In the genomic region with DNA sequence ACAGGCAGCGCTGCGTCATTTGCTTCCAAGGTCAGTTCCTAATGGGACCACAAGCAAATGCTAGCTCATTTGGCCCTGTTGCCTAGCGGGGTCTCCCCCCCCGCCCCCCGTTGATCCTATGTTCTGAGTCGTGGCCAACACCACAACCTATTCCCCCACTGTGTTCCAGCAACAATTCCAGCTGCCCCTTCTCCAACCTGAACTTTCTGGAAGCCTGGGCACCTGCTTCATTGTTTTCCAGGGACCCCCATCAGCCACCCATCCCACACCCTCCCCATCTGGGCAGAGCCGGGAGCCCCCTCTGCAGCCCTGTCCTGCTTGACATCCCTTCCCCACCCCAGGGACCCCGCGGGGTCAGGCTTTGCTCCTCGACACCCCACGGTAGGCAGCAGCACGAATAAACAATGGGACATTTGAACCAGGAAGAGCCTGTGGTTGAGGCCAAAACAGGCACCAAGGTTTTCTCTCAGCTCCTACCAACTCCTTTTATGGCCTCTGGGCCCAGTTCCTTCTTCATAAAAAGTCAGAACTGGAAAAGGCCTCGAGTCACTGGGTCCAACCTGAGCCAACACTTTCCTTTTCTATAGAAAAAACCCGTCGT, we compare ENCODE assay signal across 9 cellular contexts. TPM values are rescaled to one million over a fixed set of nuclear protein-coding genes. Genes with fewer than 3 reads are reported as not detected.
DNase-seq lines count a peak whose midpoint lies in the region; ATAC-seq and TF ChIP-seq lines count a peak whose summit lies in the region.
"Had no signal": no experiment of that assay in that cellular context is flagged by ENCODE, and none has a peak within 500 bp of the region (broad histone marks: within the 10 kb centered on the region; RNA-seq: fewer than 3 reads in every experiment).

No MANE protein-coding gene starts in this region.

- H3K27me3 Mint-ChIP-seq in effector memory CD8-positive, alpha-beta T cell = peaks cover 0 to 5% of the 10 kb centered on the region in 2 donors
- H3K27me3 Mint-ChIP-seq in natural killer cell (ENCODE audit: low read depth in 2 of 2) = peaks cover 0 to 20% of the 10 kb centered on the region in 2 donors

- H3K9me3 Mint-ChIP-seq in effector memory CD8-positive, alpha-beta T cell = no peaks in the 10 kb centered on the region
- H3K9me3 Mint-ChIP-seq in natural killer cell = no peaks in the 10 kb centered on the region

- ATAC-seq in GM19455 (IDR thresholded peaks at IDR 0.05; ENCODE audit: unreplicated experiment) (peak; percentile 9), natural killer cell (no peak), HG03280 (IDR thresholded peaks at IDR 0.05; ENCODE audit: unreplicated experiment) (no peak), HG02884 (IDR thresholded peaks at IDR 0.05; ENCODE audit: unreplicated experiment) (no peak)
- ATAC-seq in effector memory CD8-positive, alpha-beta T cell (replicated peaks) = peak; percentile 0

- H3K27ac ChIP-seq in BLaER1 = peak overlapping the region; percentile 100

- H3K27ac Mint-ChIP-seq in effector memory CD8-positive, alpha-beta T cell = peak overlapping the region; percentile 76 to 90
- peak overlapping the region; percentile 22 to 80 for H3K27ac Mint-ChIP-seq in natural killer cell

- no peaks in the 10 kb centered on the region for H3K27me3 ChIP-seq in BLaER1

- H3K4me2 ChIP-seq in BLaER1 = peak overlapping the region; percentile 89

- intact Hi-C loops in natural killer cell (cut with micrococcal nuclease) = loop anchor here (2.0 to 5.0 kb wide), 2 partner anchors 49 to 62 kb away; no protein-coding TSS in a partner anchor

- H3K4me1 Mint-ChIP-seq in effector memory CD8-positive, alpha-beta T cell (ENCODE audit: low read depth in 2 of 2) = peaks cover 15 to 17% of the 10 kb centered on the region in 2 donors
- peaks cover 11 to 25% of the 10 kb centered on the region in 2 donors for H3K4me1 Mint-ChIP-seq in natural killer cell

- peak overlapping the region; percentile 79 to 84 for H3K4me3 Mint-ChIP-seq in effector memory CD8-positive, alpha-beta T cell
- peak overlapping the region; percentile 87 for H3K4me3 Mint-ChIP-seq in natural killer cell

- peaks cover 17% of the 10 kb centered on the region for H3K36me3 Mint-ChIP-seq in effector memory CD8-positive, alpha-beta T cell (ENCODE audit: insufficient read depth)
- H3K36me3 Mint-ChIP-seq in natural killer cell = no peaks in the 10 kb centered on the region

- TF ChIP-seq CTCF in natural killer cell (IDR thresholded peaks at IDR 0.05) = no peak

- no peaks in the 10 kb centered on the region for H3K9me3 ChIP-seq in BLaER1

- H3K4me1 ChIP-seq in BLaER1 = peaks cover 87% of the 10 kb centered on the region

- H4K20me1 ChIP-seq in BLaER1 = no peaks in the 10 kb centered on the region

- DNase-seq in RKO (ENCODE audit: low spot score) = peak; percentile 60
- DNase-seq in effector memory CD8-positive, alpha-beta T cell = no peak
- no peak for DNase-seq in natural killer cell
- DNase-seq in NCI-H146 (lab: John Stamatoyannopoulos, UW) = no peak

- peak overlapping the region; percentile 98 for H3K9ac ChIP-seq in BLaER1

- H3K36me3 ChIP-seq in BLaER1 = no peaks in the 10 kb centered on the region

- peak overlapping the region; percentile 66 for H3K4me3 ChIP-seq in BLaER1

RNA-seq across cellular contexts. Expression of a gene that starts 20.5 kb away (rescaled TPM):
- total RNA-seq in natural killer cell = not detected
- total RNA-seq: myocyte had no signal

Comparison
In these comparisons a context has a peak if more than half of its experiments do, and no peak if none do; other contexts are left out.
1. ATAC-seq: peak in GM19455 (single experiment) and effector memory CD8-positive, alpha-beta T cell (single experiment); none in natural killer cell (0 of 3), HG03280 (single experiment) and HG02884 (single experiment).